ENCODE assay signal across 1 cellular context in genomic region chr18:49910019-49910418, GRCh38.
TF ChIP-seq lines count a peak whose summit lies in the region.

No MANE protein-coding gene starts in this region.

TF ChIP-seq in SK-N-SH, 30 proteins besides CTCF, POLR2A, EP300 and RAD21 (continued from another document):
- no peak for TF ChIP-seq ELF1 (IDR thresholded peaks at IDR 0.05)
- TF ChIP-seq RFX5 (IDR thresholded peaks at IDR 0.05; ENCODE audit: low read length) = no peak
- no peak for TF ChIP-seq NFIC (IDR thresholded peaks at IDR 0.05; ENCODE audit: borderline replicate concordance)
- TF ChIP-seq PBX3 (IDR thresholded peaks at IDR 0.05) = no peak
